Comparison of ENCODE assay signal across 10 cellular contexts in the genomic region with DNA sequence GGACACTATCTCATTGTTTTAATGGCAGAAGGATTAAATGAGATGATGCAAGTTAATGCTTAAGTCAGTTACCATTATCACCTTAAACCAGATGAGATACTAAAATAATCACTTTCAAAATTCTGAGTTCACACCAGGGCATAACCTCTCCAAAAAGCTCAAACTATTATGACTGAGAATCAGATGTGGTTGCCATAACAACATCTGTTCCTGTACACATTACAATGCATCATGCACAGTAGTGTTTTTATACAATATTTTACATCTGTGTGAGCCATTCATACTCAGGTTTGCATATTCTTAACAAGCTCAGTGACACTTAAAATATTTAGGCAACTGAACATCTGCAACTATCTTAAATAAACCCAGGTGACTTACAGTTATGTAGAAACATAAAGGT. TPM values are rescaled to one million over a fixed set of nuclear protein-coding genes. Genes with fewer than 3 reads are reported as not detected.
DNase-seq lines count a peak whose midpoint lies in the region; ATAC-seq, FAIRE-seq and TF ChIP-seq lines count a peak whose summit lies in the region.
"Had no signal": no experiment of that assay in that cellular context is flagged by ENCODE, and none has a peak within 500 bp of the region (broad histone marks: within the 10 kb centered on the region; RNA-seq: fewer than 3 reads in every experiment).

No MANE protein-coding gene starts in this region.

- H3K4me1 Mint-ChIP-seq in naive thymus-derived CD4-positive, alpha-beta T cell, result peaks cover 50 to 95% (median 89%) of the 10 kb centered on the region in 7 donors

- H4K20me1 ChIP-seq in KMS-11 (ENCODE audit: insufficient read depth), result peaks cover 88% of the 10 kb centered on the region

- H3K4me1 ChIP-seq in KMS-11 (ENCODE audit: low read depth, poor library complexity, severe bottlenecking), result peaks cover 75% of the 10 kb centered on the region
- peaks cover 32 to 53% of the 10 kb centered on the region in 2 donors for H3K4me1 ChIP-seq in naive thymus-derived CD4-positive, alpha-beta T cell (ENCODE audit: control insufficient read depth in 2 of 2, insufficient read depth in 2 of 2, low read length in 2 of 2)

- peak overlapping the region in 7 of 9 donors; percentile 35 to 86 (median 54) for H3K27ac Mint-ChIP-seq in naive thymus-derived CD4-positive, alpha-beta T cell
- H3K27ac Mint-ChIP-seq: T-helper 2 cell treated with Interferon-gamma antibody and Interleukin-4, amounts not matched to agents 5 μg/mL and 100 μg/mL, for 36 hours had no signal

- H3K27ac ChIP-seq in KMS-11, result peak overlapping the region; percentile 0; the same call in 1 of the 2 replicates
- H3K27ac ChIP-seq in naive thymus-derived CD4-positive, alpha-beta T cell (ENCODE audit: low read depth, low read length), result peak overlapping the region; percentile 46

- H3K9me3 ChIP-seq in naive thymus-derived CD4-positive, alpha-beta T cell (ENCODE audit: control insufficient read depth in 2 of 3, low read length in 3 of 3), result no peaks in the 10 kb centered on the region

- no peak overlapping the region for H3K4me2 ChIP-seq in KMS-11

- H3K36me3 ChIP-seq in KMS-11 (ENCODE audit: insufficient read depth) (peaks cover 17% of the 10 kb centered on the region; the same call in 1 of the 2 replicates), bronchial epithelial cell (ENCODE audit: control insufficient read depth, insufficient read depth, low read length) (no peaks in the 10 kb centered on the region)
- H3K36me3 ChIP-seq in naive thymus-derived CD4-positive, alpha-beta T cell (ENCODE audit: control insufficient read depth in 2 of 3, insufficient read depth in 3 of 3, low read length in 3 of 3), result peaks cover 0 to 2% (median 0%) of the 10 kb centered on the region in 3 experiments

- no peak overlapping the region for H3K9ac ChIP-seq in KMS-11

- no peaks in the 10 kb centered on the region for H3K27me3 Mint-ChIP-seq in naive thymus-derived CD4-positive, alpha-beta T cell

- ATAC-seq in naive thymus-derived CD4-positive, alpha-beta T cell, result peak; percentile 84

- FAIRE-seq in GM12891 (lab: Jason Lieb, UNC) (peak; percentile 43), bronchial epithelial cell (lab: Jason Lieb, UNC) (no peak)

- peaks cover 0 to 27% (median 5%) of the 10 kb centered on the region in 5 donors for H3K36me3 Mint-ChIP-seq in naive thymus-derived CD4-positive, alpha-beta T cell

- H3K4me3 ChIP-seq in KMS-11 (IDR thresholded peaks at IDR 0.05; ENCODE audit: insufficient read depth, low read depth, low read length), result no peak overlapping the region
- no peak overlapping the region for H3K4me3 ChIP-seq in bronchial epithelial cell (ENCODE audit: low read depth, low read length)
- no peak overlapping the region for H3K4me3 ChIP-seq in naive thymus-derived CD4-positive, alpha-beta T cell (ENCODE audit: low read length)

- no peak overlapping the region for H2AFZ ChIP-seq in KMS-11 (ENCODE audit: low read depth)

- CTCF ChIA-PET in naive thymus-derived CD4-positive, alpha-beta T cell (lab: Charles Lee), result interaction anchor here (2.7 kb wide), 1 partner anchor 8 kb away, joined by 11 read pairs; no protein-coding TSS in a partner anchor

- no peaks in the 10 kb centered on the region for H3K9me3 Mint-ChIP-seq in naive thymus-derived CD4-positive, alpha-beta T cell
- H3K9me3 Mint-ChIP-seq: T-helper 2 cell treated with Interferon-gamma antibody and Interleukin-4, amounts not matched to agents 5 μg/mL and 100 μg/mL, for 36 hours had no signal

- H3K4me3 Mint-ChIP-seq in naive thymus-derived CD4-positive, alpha-beta T cell, result peak overlapping the region in 2 of 10 donors; percentile 35 to 38
- H3K4me3 Mint-ChIP-seq: T-helper 2 cell treated with Interferon-gamma antibody and Interleukin-4, amounts not matched to agents 5 μg/mL and 100 μg/mL, for 36 hours had no signal

- H3K79me2 ChIP-seq in KMS-11 (ENCODE audit: insufficient read depth, low read depth), result peaks cover 100% of the 10 kb centered on the region

- DNase-seq in GM12891 (ENCODE audit: insufficient read length, low spot score) (no peak), bronchial epithelial cell (ENCODE audit: low read depth) (peak; percentile 48), NCI-H2029 (lab: John Stamatoyannopoulos, UW) (no peak), CD1c-positive myeloid dendritic cell (ENCODE audit: extremely low spot score) (no peak)
- DNase-seq in naive thymus-derived CD4-positive, alpha-beta T cell, result peak in 4 of 9 donors; percentile 13 to 40 (median 28)
- DNase-seq in stimulated activated CD4-positive, alpha-beta T cell treated with anti-CD3 and anti-CD28 coated beads, Interleukin-1b, Interleukin-23, amount 100 ng/mL, for 48 hours, result no peak
- DNase-seq: effector CD4-positive, alpha-beta T cell; NCI-H69 had no signal

- intact Hi-C loops in naive thymus-derived CD4-positive, alpha-beta T cell (cut with micrococcal nuclease), result no loop called here

- TF ChIP-seq POLR2A in GM12891 (IDR thresholded peaks at IDR 0.05; ENCODE audit: low read depth, low read length), result no peak

- POLR2A ChIA-PET in naive thymus-derived CD4-positive, alpha-beta T cell (lab: Charles Lee), result interaction anchor here (0.8 to 1.0 kb wide), 2 partner anchors 10 to 31 kb away, joined by 3 read pairs; a partner anchor contains a TSS

- no peak for TF ChIP-seq CTCF in KMS-11 (conservative IDR thresholded peaks at IDR 0.05; ENCODE audit: low read depth, low read length)
- no peak for TF ChIP-seq CTCF in bronchial epithelial cell (IDR thresholded peaks at IDR 0.05; ENCODE audit: insufficient read depth, low read length, severe bottlenecking)

- no peaks in the 10 kb centered on the region for H3K27me3 ChIP-seq in KMS-11 (ENCODE audit: insufficient read depth, low read depth)
- no peaks in the 10 kb centered on the region for H3K27me3 ChIP-seq in bronchial epithelial cell (ENCODE audit: control insufficient read depth, insufficient read depth, low read length)
- no peaks in the 10 kb centered on the region for H3K27me3 ChIP-seq in naive thymus-derived CD4-positive, alpha-beta T cell (ENCODE audit: control insufficient read depth in 2 of 2, insufficient read depth in 2 of 2, low read length in 2 of 2)

TF ChIP-seq in GM12891, 5 proteins besides CTCF, POLR2A, EP300 and RAD21:
- TF ChIP-seq TAF1 (IDR thresholded peaks at IDR 0.05; ENCODE audit: low read depth, low read length), result no peak
- peak; percentile 23; the same call in 1 of the 2 replicates for TF ChIP-seq POLR2AphosphoS5 (IDR thresholded peaks at IDR 0.05; ENCODE audit: low read depth, low read length)
- TF ChIP-seq SPI1 (IDR thresholded peaks at IDR 0.05; ENCODE audit: low read depth, low read length), result no peak
TF ChIP-seq in GM12891: peak in this region for 1.

RNA-seq across cellular contexts. Expression of a gene that starts 10.2 kb away (rescaled TPM):
- polyA plus RNA-seq in GM12891 (2012; ENCODE audit: low read depth, missing spikeins), result 20.3 TPM
- total RNA-seq in bronchial epithelial cell, result 22.5 and 28.2 TPM in 2 replicates
- 10 to 100 TPM; 51.9 to 73.2 (median 66.3) TPM for total RNA-seq in naive thymus-derived CD4-positive, alpha-beta T cell
- polyA plus RNA-seq in naive thymus-derived CD4-positive, alpha-beta T cell, result 10 to 100 TPM in 1 of 2 donors, 1 to 10 TPM in 1; 9.6 to 11.0 TPM

RNA-seq across cellular contexts. Expression of a gene that starts 37.3 kb away (rescaled TPM):
- polyA plus RNA-seq in GM12891 (2012; ENCODE audit: low read depth, missing spikeins), result 54.4 TPM
- total RNA-seq in bronchial epithelial cell, result 82.7 and 87.8 TPM in 2 replicates
- total RNA-seq in naive thymus-derived CD4-positive, alpha-beta T cell, result 10 to 100 TPM; 19.4 to 47.8 (median 40.5) TPM
- 10 to 100 TPM; 73.8 to 80.9 TPM for polyA plus RNA-seq in naive thymus-derived CD4-positive, alpha-beta T cell

RNA-seq across cellular contexts. Expression of a gene that starts 37.6 kb away (rescaled TPM):
- polyA plus RNA-seq in GM12891 (2012; ENCODE audit: low read depth, missing spikeins), result 1.6 TPM
- 8.1 and 9.7 TPM in 2 replicates for total RNA-seq in bronchial epithelial cell
- 1 to 10 TPM; 2.5 to 8.9 (median 5.2) TPM for total RNA-seq in naive thymus-derived CD4-positive, alpha-beta T cell
- 1 to 10 TPM; 5.2 to 5.5 TPM for polyA plus RNA-seq in naive thymus-derived CD4-positive, alpha-beta T cell
